ENCODE assay signal across 8 cellular contexts in the genomic region with DNA sequence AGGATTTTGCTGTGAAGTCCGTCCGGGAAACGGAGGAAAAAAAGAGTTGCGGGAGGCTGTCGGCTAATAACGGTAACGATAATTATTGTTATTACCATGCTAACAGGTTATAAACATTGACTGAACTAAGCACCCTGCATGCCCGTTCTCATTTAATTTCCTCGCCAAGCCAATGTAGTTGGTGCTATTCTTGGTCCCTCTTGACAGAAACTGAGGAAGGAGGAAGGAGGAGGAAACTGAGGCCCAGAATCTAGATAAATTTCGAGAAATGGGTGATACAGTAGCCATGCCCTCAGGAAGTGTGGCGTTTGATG. TPM values are rescaled to one million over a fixed set of nuclear protein-coding genes. Genes with fewer than 3 reads are reported as not detected.
DNase-seq lines count a peak whose midpoint lies in the region; ATAC-seq and TF ChIP-seq lines count a peak whose summit lies in the region.

No MANE protein-coding gene starts in this region.

- no peak for DNase-seq in CD4-positive, CD25-positive, alpha-beta regulatory T cell
- DNase-seq in coronary artery (ENCODE audit: low spot score) = no peak
- DNase-seq in neural crest cell (ENCODE audit: low read depth, low spot score) = no peak
- DNase-seq in NCI-H748 (lab: John Stamatoyannopoulos, UW; ENCODE audit: unreplicated experiment) = no peak
- no peak for DNase-seq in NOMO-1 treated with dmso at 0.1 percent for 144 hours (lab: John Stamatoyannopoulos, UW; ENCODE audit: unreplicated experiment)
- no peak for DNase-seq in activated T-helper 2 cell treated with anti-CD3 and anti-CD28 coated beads, Interferon-gamma antibody, Interleukin-2, Interleukin-4, amounts not matched to agents 10 μg/mL and 5 μg/mL and 100 μg/mL, durations not matched to agents 14 hours and 24 hours and 36 hours (ENCODE audit: low spot score)
- DNase-seq in ureter (ENCODE audit: low spot score) = no peak

- ATAC-seq in CD4-positive, CD25-positive, alpha-beta regulatory T cell (ENCODE audit: low read depth in 2 of 2) = no peak
- ATAC-seq in HG03159 (IDR thresholded peaks at IDR 0.05; ENCODE audit: unreplicated experiment) = peak; percentile 19

- H3K27ac Mint-ChIP-seq in CD4-positive, CD25-positive, alpha-beta regulatory T cell = no peak overlapping the region
- no peak overlapping the region for H3K27ac Mint-ChIP-seq in neural crest cell (ENCODE audit: unreplicated experiment)
- H3K27ac Mint-ChIP-seq in activated T-helper 2 cell treated with anti-CD3 and anti-CD28 coated beads, Interferon-gamma antibody, Interleukin-2, Interleukin-4, amounts not matched to agents 10 μg/mL and 5 μg/mL and 100 μg/mL, durations not matched to agents 14 hours and 24 hours and 36 hours = no peak overlapping the region

- peak overlapping the region; percentile 68 for H3K27ac ChIP-seq in CD4-positive, CD25-positive, alpha-beta regulatory T cell (ENCODE audit: insufficient read depth, low read length, poor library complexity, severe bottlenecking)
- peak overlapping the region; percentile 67 to 78 for H3K27ac ChIP-seq in coronary artery

- no peaks in the 10 kb centered on the region for H3K27me3 ChIP-seq in CD4-positive, CD25-positive, alpha-beta regulatory T cell (ENCODE audit: control insufficient read depth, insufficient read depth, low read length)

- peak overlapping the region; percentile 90 for H3K4me3 ChIP-seq in CD4-positive, CD25-positive, alpha-beta regulatory T cell (ENCODE audit: low read depth, low read length)
- H3K4me3 ChIP-seq in coronary artery = peak overlapping the region; percentile 81

- intact Hi-C loops in activated T-helper 2 cell treated with anti-CD3 and anti-CD28 coated beads, Interferon-gamma antibody, Interleukin-2, Interleukin-4, amounts not matched to agents 10 μg/mL and 5 μg/mL and 100 μg/mL, durations not matched to agents 14 hours and 24 hours and 36 hours (cut with micrococcal nuclease) = loop anchor here (1.0 kb wide), 1 partner anchor 16 kb away; no protein-coding TSS in a partner anchor

- no peaks in the 10 kb centered on the region for H3K36me3 Mint-ChIP-seq in CD4-positive, CD25-positive, alpha-beta regulatory T cell
- H3K36me3 Mint-ChIP-seq in neural crest cell (ENCODE audit: low read depth) = peaks cover 2% of the 10 kb centered on the region
- peaks cover 6% of the 10 kb centered on the region for H3K36me3 Mint-ChIP-seq in activated T-helper 2 cell treated with anti-CD3 and anti-CD28 coated beads, Interferon-gamma antibody, Interleukin-2, Interleukin-4, amounts not matched to agents 10 μg/mL and 5 μg/mL and 100 μg/mL, durations not matched to agents 14 hours and 24 hours and 36 hours (ENCODE audit: low read depth)

- no peak overlapping the region for H3K4me3 Mint-ChIP-seq in CD4-positive, CD25-positive, alpha-beta regulatory T cell
- no peak overlapping the region for H3K4me3 Mint-ChIP-seq in neural crest cell
- H3K4me3 Mint-ChIP-seq in activated T-helper 2 cell treated with anti-CD3 and anti-CD28 coated beads, Interferon-gamma antibody, Interleukin-2, Interleukin-4, amounts not matched to agents 10 μg/mL and 5 μg/mL and 100 μg/mL, durations not matched to agents 14 hours and 24 hours and 36 hours (ENCODE audit: low read depth) = no peak overlapping the region

- no peak for TF ChIP-seq CTCF in coronary artery (IDR thresholded peaks at IDR 0.05)
- TF ChIP-seq CTCF in neural crest cell (conservative IDR thresholded peaks at IDR 0.05) = peak; percentile 0

- peaks cover 0 to 5% (median 2%) of the 10 kb centered on the region in 4 donors for H3K4me1 Mint-ChIP-seq in CD4-positive, CD25-positive, alpha-beta regulatory T cell
- H3K4me1 Mint-ChIP-seq in neural crest cell = peaks cover 4% of the 10 kb centered on the region
- peaks cover 4% of the 10 kb centered on the region for H3K4me1 Mint-ChIP-seq in activated T-helper 2 cell treated with anti-CD3 and anti-CD28 coated beads, Interferon-gamma antibody, Interleukin-2, Interleukin-4, amounts not matched to agents 10 μg/mL and 5 μg/mL and 100 μg/mL, durations not matched to agents 14 hours and 24 hours and 36 hours (ENCODE audit: low read depth)

- H3K9me3 Mint-ChIP-seq in CD4-positive, CD25-positive, alpha-beta regulatory T cell = no peaks in the 10 kb centered on the region
- H3K9me3 Mint-ChIP-seq in neural crest cell = no peaks in the 10 kb centered on the region
- no peaks in the 10 kb centered on the region for H3K9me3 Mint-ChIP-seq in activated T-helper 2 cell treated with anti-CD3 and anti-CD28 coated beads, Interferon-gamma antibody, Interleukin-2, Interleukin-4, amounts not matched to agents 10 μg/mL and 5 μg/mL and 100 μg/mL, durations not matched to agents 14 hours and 24 hours and 36 hours

- H3K36me3 ChIP-seq in CD4-positive, CD25-positive, alpha-beta regulatory T cell (ENCODE audit: control insufficient read depth, insufficient read depth, low read length) = no peaks in the 10 kb centered on the region

- peaks cover 22% of the 10 kb centered on the region for H3K4me1 ChIP-seq in CD4-positive, CD25-positive, alpha-beta regulatory T cell (ENCODE audit: control insufficient read depth, insufficient read depth, low read length, poor library complexity, severe bottlenecking)

- H3K9me3 ChIP-seq in CD4-positive, CD25-positive, alpha-beta regulatory T cell (ENCODE audit: control insufficient read depth in 2 of 2, low read length in 2 of 2) = no peaks in the 10 kb centered on the region

- H3K27me3 Mint-ChIP-seq in CD4-positive, CD25-positive, alpha-beta regulatory T cell = no peaks in the 10 kb centered on the region
- H3K27me3 Mint-ChIP-seq in neural crest cell (ENCODE audit: low read depth) = no peaks in the 10 kb centered on the region
- no peaks in the 10 kb centered on the region for H3K27me3 Mint-ChIP-seq in activated T-helper 2 cell treated with anti-CD3 and anti-CD28 coated beads, Interferon-gamma antibody, Interleukin-2, Interleukin-4, amounts not matched to agents 10 μg/mL and 5 μg/mL and 100 μg/mL, durations not matched to agents 14 hours and 24 hours and 36 hours (ENCODE audit: low read depth)

RNA-seq across cellular contexts. Expression of gene TPX2, which starts 0.4 kb away (rescaled TPM):
- 5.4 TPM for total RNA-seq in CD4-positive, CD25-positive, alpha-beta regulatory T cell
- 1 to 10 TPM; 3.1 to 6.3 (median 3.8) TPM for polyA plus RNA-seq in CD4-positive, CD25-positive, alpha-beta regulatory T cell
- 208 and 210 TPM in 2 replicates for total RNA-seq in neural crest cell
- total RNA-seq in activated T-helper 2 cell treated with anti-CD3 and anti-CD28 coated beads, Interferon-gamma antibody, Interleukin-2, Interleukin-4, amounts not matched to agents 10 μg/mL and 5 μg/mL and 100 μg/mL, durations not matched to agents 14 hours and 24 hours and 36 hours = 82.8 and 83.0 TPM in 2 replicates
- 0.81 TPM for total RNA-seq in ureter

RNA-seq across cellular contexts. Expression of gene BCL2L1, which starts 16.8 kb away (rescaled TPM):
- total RNA-seq in CD4-positive, CD25-positive, alpha-beta regulatory T cell = 38.1 TPM
- 10 to 100 TPM; 15.5 to 19.6 (median 17.3) TPM for polyA plus RNA-seq in CD4-positive, CD25-positive, alpha-beta regulatory T cell
- 74.3 and 74.8 TPM in 2 replicates for total RNA-seq in neural crest cell
- 313 and 326 TPM in 2 replicates for total RNA-seq in activated T-helper 2 cell treated with anti-CD3 and anti-CD28 coated beads, Interferon-gamma antibody, Interleukin-2, Interleukin-4, amounts not matched to agents 10 μg/mL and 5 μg/mL and 100 μg/mL, durations not matched to agents 14 hours and 24 hours and 36 hours
- 91.4 TPM for total RNA-seq in ureter

Comparison
In these comparisons a context has a peak if more than half of its experiments do, and no peak if none do; other contexts are left out.
1. RNA of gene TPX2, which starts 0.4 kb away (total RNA-seq): 208 to 210 TPM in neural crest cell and 82.8 to 83.0 TPM in activated T-helper 2 cell treated with anti-CD3 and anti-CD28 coated beads, Interferon-gamma antibody, Interleukin-2, Interleukin-4, amounts not matched to agents 10 μg/mL and 5 μg/mL and 100 μg/mL, durations not matched to agents 14 hours and 24 hours and 36 hours; 5.4 TPM in CD4-positive, CD25-positive, alpha-beta regulatory T cell (single experiment) and 0.81 TPM in ureter (single experiment); every median in the first group is over 10 times any median in the second.